In genomic region chr2:148594216-148594615, GRCh38 we compare ENCODE assay signal across 24 cellular contexts. TPM values are rescaled to one million over a fixed set of nuclear protein-coding genes. Genes with fewer than 3 reads are reported as not detected.
DNase-seq lines count a peak whose midpoint lies in the region; ATAC-seq and TF ChIP-seq lines count a peak whose summit lies in the region.
"Had no signal": no experiment of that assay in that cellular context is flagged by ENCODE, and none has a peak within 500 bp of the region (broad histone marks: within the 10 kb centered on the region; RNA-seq: fewer than 3 reads in every experiment).

No MANE protein-coding gene starts in this region.

- H3K27me3 ChIP-seq in breast epithelium (no peaks in the 10 kb centered on the region), PC-3 (ENCODE audit: low read length) (no peaks in the 10 kb centered on the region)
- H3K27me3 ChIP-seq: left lung had no signal

- H3K4me2 ChIP-seq in PC-3 (ENCODE audit: low read length) = no peak overlapping the region

- no peak for ATAC-seq in PC-3
- no peak for ATAC-seq in HG03025 (IDR thresholded peaks at IDR 0.05; ENCODE audit: low FRiP score, unreplicated experiment)
- ATAC-seq: activated CD8-positive, alpha-beta T cell treated with anti-CD3 and anti-CD28 coated beads, Interleukin-2, amount 10 ng/mL, durations not matched to agents 7 days and 5 days; left lung had no signal

- H3K9ac ChIP-seq in PC-3 (ENCODE audit: low read length) = no peak overlapping the region

- no peak for TF ChIP-seq POLR2A in breast epithelium (IDR thresholded peaks at IDR 0.05)

- no peaks in the 10 kb centered on the region for H3K4me1 ChIP-seq in breast epithelium
- H3K4me1 ChIP-seq in PC-3 (ENCODE audit: insufficient read depth, low read length) = no peaks in the 10 kb centered on the region
- H3K4me1 ChIP-seq: left lung had no signal

- H4K20me1 ChIP-seq in PC-3 (ENCODE audit: low read length) = no peaks in the 10 kb centered on the region

- DNase-seq in T47D (ENCODE audit: low read depth in 1 of 2, low spot score in 1 of 2) (peak; percentile 21 to 90), breast epithelium (ENCODE audit: low spot score in 2 of 2) (no peak), NCI-H2171 treated with DMSO at 0.1 percent for 48 hours (lab: John Stamatoyannopoulos, UW) (peak; percentile 98), epithelial cell of esophagus (ENCODE audit: low read depth) (peak; percentile 91), dedifferentiated amniotic fluid mesenchymal stem cell (ENCODE audit: extremely low spot score) (no peak), PC-3 (no peak)
- no peak for DNase-seq in effector CD4-positive, alpha-beta T cell
- DNase-seq: activated CD8-positive, alpha-beta T cell treated with anti-CD3 and anti-CD28 coated beads, Interleukin-2, amount 10 ng/mL, durations not matched to agents 7 days and 5 days; activated effector memory CD4-positive, alpha-beta T cell treated with Interleukin-2 at 50 U/mL for 16 hours; activated naive CD8-positive, alpha-beta T cell treated with anti-CD3 and anti-CD28 coated beads, Interleukin-2, amount 10 ng/mL, durations not matched to agents 7 days and 5 days; activated T-cell treated with anti-CD3 and anti-CD28 coated beads for 4 hours; cerebellar nuclear complex; COR-L47; erythroblast; HCEC 1CT; hypothalamus; left lung; naive B cell; NCI-H1092; NCI-H226; small intestine; stimulated activated CD4-positive, alpha-beta T cell treated with anti-CD3 and anti-CD28 coated beads, Interleukin-2, amount 100 ng/mL, for 24 hours; substantia nigra had no signal

- POLR2A ChIA-PET in PC-3 (lab: Charles Lee; ENCODE audit: unreplicated experiment) = no interaction called here

- CTCF ChIA-PET in PC-3 (lab: Charles Lee) = no interaction called here

- H2AFZ ChIP-seq in PC-3 (ENCODE audit: low read length) = no peak overlapping the region

- H3K4me3 ChIP-seq in breast epithelium (no peak overlapping the region), epithelial cell of esophagus (ENCODE audit: low read length) (no peak overlapping the region), PC-3 (ENCODE audit: low read length) (no peak overlapping the region)
- H3K4me3 ChIP-seq: left lung had no signal

- H3K27ac ChIP-seq in breast epithelium = no peak overlapping the region
- no peak overlapping the region for H3K27ac ChIP-seq in PC-3 (ENCODE audit: low read length)
- H3K27ac ChIP-seq: left lung had no signal

- H3K36me3 ChIP-seq in breast epithelium (no peaks in the 10 kb centered on the region), PC-3 (ENCODE audit: low read depth, low read length) (no peaks in the 10 kb centered on the region)
- H3K36me3 ChIP-seq: left lung had no signal

- H3F3A ChIP-seq in PC-3 (ENCODE audit: low read length, unreplicated experiment) = no peaks in the 10 kb centered on the region

- H3K9me3 ChIP-seq in breast epithelium = no peaks in the 10 kb centered on the region
- no peaks in the 10 kb centered on the region for H3K9me3 ChIP-seq in PC-3 (ENCODE audit: low read length)
- H3K9me3 ChIP-seq: left lung had no signal

- in situ Hi-C loops in T47D (cut with HindIII; ENCODE audit: low pct_unique_long_range_greater_than_20kb, low sequenced_read_pairs) = no loop called here

- no peaks in the 10 kb centered on the region for H3K79me2 ChIP-seq in PC-3 (ENCODE audit: low read length)

- no peaks in the 10 kb centered on the region for H3K9me2 ChIP-seq in PC-3 (replicated peaks; ENCODE audit: low read length)

- intact Hi-C loops in breast epithelium (cut with DNase I; ENCODE audit: low total_unique reads) (no loop called here), PC-3 (cut with micrococcal nuclease) (no loop called here)

- TF ChIP-seq CTCF in breast epithelium (IDR thresholded peaks at IDR 0.05) (no peak), epithelial cell of esophagus (IDR thresholded peaks at IDR 0.05; ENCODE audit: insufficient read depth, low read depth, low read length, missing control alignments) (no peak), PC-3 (conservative IDR thresholded peaks at IDR 0.05; ENCODE audit: low read depth, low read length) (no peak)

- no TSS peak for BruUV-seq in PC-3 (replicated peaks; lab: Mats Ljungman, UMichigan)

RNA-seq across cellular contexts. Expression of gene EPC2, which starts 50.3 kb away (rescaled TPM):
- total RNA-seq in breast epithelium (10 to 100 TPM; 30.5 to 58.5 (median 44.2) TPM), PC-3 (2014; rRNA removed) (16.8 and 20.6 TPM in 2 replicates)

Comparison
In these comparisons a context has a peak if more than half of its experiments do, and no peak if none do; other contexts are left out.
1. DNase-seq: peak in T47D (2 of 2), NCI-H2171 treated with DMSO at 0.1 percent for 48 hours (single experiment) and epithelial cell of esophagus (single experiment); none in breast epithelium (0 of 2), dedifferentiated amniotic fluid mesenchymal stem cell (single experiment), effector CD4-positive, alpha-beta T cell (single experiment) and PC-3 (single experiment).